Comparison of ENCODE assay signal across 1 cellular context in the genomic region with DNA sequence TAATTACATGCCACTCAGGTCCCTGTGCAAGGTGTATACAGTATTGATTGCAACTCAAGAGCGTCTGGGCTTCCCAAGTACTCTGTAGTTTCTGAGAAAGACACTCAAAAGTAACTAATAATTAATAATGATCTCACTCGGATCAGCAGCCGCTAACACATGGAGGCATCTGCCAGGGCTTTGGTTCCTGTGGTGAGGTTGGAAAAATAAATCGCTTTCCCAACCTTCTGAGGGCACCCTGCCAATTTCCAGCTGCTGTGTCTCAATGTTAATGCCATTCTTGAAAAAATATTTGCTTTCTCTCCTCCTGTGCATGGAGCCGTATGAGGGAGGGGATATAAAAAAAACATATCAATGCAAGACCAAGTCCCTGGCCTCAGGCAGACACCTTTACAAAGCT.
TF ChIP-seq lines count a peak whose summit lies in the region.

No MANE protein-coding gene starts in this region.

TF ChIP-seq in IMR-90, 13 proteins besides CTCF, POLR2A, EP300 and RAD21 (continued from another document):
- TF ChIP-seq CHD1 (IDR thresholded peaks at IDR 0.05; ENCODE audit: low read depth, low read length) (no peak), BHLHE40 (IDR thresholded peaks at IDR 0.05; ENCODE audit: low read depth, low read length) (no peak), CEBPB (IDR thresholded peaks at IDR 0.05; ENCODE audit: low read depth, low read length) (no peak), NFE2L2 (IDR thresholded peaks at IDR 0.05; ENCODE audit: low read depth, low read length) (no peak), SMC3 (IDR thresholded peaks at IDR 0.05; ENCODE audit: low read depth, low read length) (no peak)
- TF ChIP-seq, protein P1, sequence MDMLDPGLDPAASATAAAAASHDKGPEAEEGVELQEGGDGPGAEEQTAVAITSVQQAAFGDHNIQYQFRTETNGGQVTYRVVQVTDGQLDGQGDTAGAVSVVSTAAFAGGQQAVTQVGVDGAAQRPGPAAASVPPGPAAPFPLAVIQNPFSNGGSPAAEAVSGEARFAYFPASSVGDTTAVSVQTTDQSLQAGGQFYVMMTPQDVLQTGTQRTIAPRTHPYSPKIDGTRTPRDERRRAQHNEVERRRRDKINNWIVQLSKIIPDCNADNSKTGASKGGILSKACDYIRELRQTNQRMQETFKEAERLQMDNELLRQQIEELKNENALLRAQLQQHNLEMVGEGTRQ (IDR thresholded peaks at IDR 0.05; ENCODE audit: low read depth, low read length): no peak
